In the genomic region with DNA sequence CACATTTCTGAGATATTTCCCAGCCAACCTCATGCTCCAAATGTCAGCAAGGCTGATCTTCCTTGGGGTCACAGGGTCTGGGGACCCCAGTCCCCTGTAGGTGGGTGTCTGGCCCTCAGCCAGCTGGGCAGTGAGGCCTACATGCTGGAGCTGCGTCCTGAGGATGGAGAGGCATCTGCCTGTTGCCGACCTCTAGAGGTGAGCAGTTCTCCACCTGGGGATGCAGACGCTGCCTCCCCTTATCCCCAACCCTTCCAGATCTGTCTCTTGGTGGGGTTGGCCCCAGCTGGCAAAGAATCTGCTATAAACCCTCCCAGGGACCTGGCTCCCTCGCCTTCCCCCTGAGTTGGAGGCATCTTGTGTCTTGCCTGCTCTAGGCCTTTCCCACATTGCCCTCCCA, we compare ENCODE assay signal across 9 cellular contexts.
"Had no signal": no experiment of that assay in that cellular context is flagged by ENCODE, and none has a peak within 500 bp of the region (broad histone marks: within the 10 kb centered on the region; RNA-seq: fewer than 3 reads in every experiment).

No MANE protein-coding gene starts in this region.

- H3K9me3 Mint-ChIP-seq: HFFc6, IgD-negative memory B cell had no signal

- ATAC-seq: HepG2 had no signal

- H3K27ac ChIP-seq: GM23248, HL-60 had no signal

- H3K4me3 Mint-ChIP-seq: HFFc6, IgD-negative memory B cell had no signal

- H3K36me3 Mint-ChIP-seq: IgD-negative memory B cell had no signal

- H3K9ac ChIP-seq: GM23248 had no signal

- H2AFZ ChIP-seq: GM23248 had no signal

- H3K4me1 Mint-ChIP-seq: IgD-negative memory B cell had no signal

- FAIRE-seq: HepG2 had no signal

- H3K4me3 ChIP-seq: GM23248 had no signal

- DNase-seq: GM23248, GOT3, H7, HCEC 1CT, HFFc6, KBM-7 had no signal

- H3K27ac Mint-ChIP-seq: HFFc6, IgD-negative memory B cell had no signal
